ENCODE assay signal across 14 cellular contexts in the genomic region with DNA sequence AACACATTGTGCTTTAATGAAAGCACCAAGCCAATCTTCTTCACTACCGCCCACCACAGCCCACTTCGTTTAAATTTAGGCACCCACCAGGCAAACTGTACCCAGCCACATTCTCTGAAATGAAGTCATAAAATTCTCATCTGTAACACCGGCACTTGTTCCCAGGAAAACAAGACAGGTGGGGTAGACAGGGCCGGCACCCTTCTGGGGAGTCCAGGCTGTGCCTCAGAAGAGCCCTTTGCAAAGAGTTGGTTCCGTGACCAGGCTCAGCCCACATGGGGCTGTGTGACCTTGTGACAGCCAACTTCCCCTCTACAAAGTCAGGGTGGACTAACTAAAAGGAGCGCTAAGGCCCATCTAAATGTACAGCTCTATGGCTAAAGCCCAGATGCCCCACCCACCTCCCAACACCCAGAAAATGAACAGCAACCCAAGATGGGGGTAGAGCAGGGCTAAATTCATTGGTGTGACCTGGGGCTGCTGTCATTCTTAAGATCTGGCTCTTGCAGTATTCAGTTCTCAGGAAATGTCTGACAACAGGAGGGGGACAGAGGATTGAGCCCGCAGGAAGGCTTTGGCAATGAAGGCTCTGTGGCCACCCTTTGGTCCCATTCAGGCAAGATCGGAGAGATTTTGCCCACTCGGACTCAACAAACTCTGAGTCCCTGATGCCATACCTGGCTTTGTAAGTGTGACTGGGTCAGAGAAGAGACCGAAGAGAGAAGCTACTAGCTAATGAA. TPM values are rescaled to one million over a fixed set of nuclear protein-coding genes. Genes with fewer than 3 reads are reported as not detected.
DNase-seq lines count a peak whose midpoint lies in the region; ATAC-seq and TF ChIP-seq lines count a peak whose summit lies in the region.
"Had no signal": no experiment of that assay in that cellular context is flagged by ENCODE, and none has a peak within 500 bp of the region (broad histone marks: within the 10 kb centered on the region; RNA-seq: fewer than 3 reads in every experiment).

No MANE protein-coding gene starts in this region.

- POLR2A ChIA-PET in CD4-positive, alpha-beta T cell (lab: Charles Lee), result interaction anchor here (0.9 to 1.3 kb wide), 2 partner anchors 10 to 56 kb away, joined by 3 to 5 read pairs; partner anchors contain the start of gene TRERF1

- ATAC-seq in CD4-positive, alpha-beta T cell (ENCODE audit: poor library complexity), result no peak
- no peak for ATAC-seq in HG03378 (IDR thresholded peaks at IDR 0.05; ENCODE audit: unreplicated experiment)

- H3K36me3 ChIP-seq in stomach, result no peaks in the 10 kb centered on the region
- H3K36me3 ChIP-seq: sigmoid colon had no signal

- H3K9me3 Mint-ChIP-seq in CD4-positive, alpha-beta T cell, result no peaks in the 10 kb centered on the region
- H3K9me3 Mint-ChIP-seq in IgD-negative memory B cell, result no peaks in the 10 kb centered on the region
- H3K9me3 Mint-ChIP-seq in activated T-helper 1 cell treated with anti-CD3 and anti-CD28 coated beads, Interleukin-12 subunit alpha, Interleukin-12 subunit beta, Interleukin-2, Interleukin-4 antibody, amounts not matched to agents 30 ng/mL and 10 ng/mL and 1 ng/mL, durations not matched to agents 14 hours and 24 hours and 36 hours, result no peaks in the 10 kb centered on the region

- CTCF ChIA-PET in CD4-positive, alpha-beta T cell (lab: Charles Lee), result no interaction called here

- no peaks in the 10 kb centered on the region for H3K9me3 ChIP-seq in CD4-positive, alpha-beta T cell (ENCODE audit: control insufficient read depth, low read length)
- H3K9me3 ChIP-seq in stomach, result no peaks in the 10 kb centered on the region
- H3K9me3 ChIP-seq: sigmoid colon had no signal

- 87 to 93% (median 92%) methylated on average over 9 to 10 of the region's 10 CpGs for WGBS in stomach, 5 donors

- no peaks in the 10 kb centered on the region for H3K27me3 Mint-ChIP-seq in CD4-positive, alpha-beta T cell
- no peaks in the 10 kb centered on the region for H3K27me3 Mint-ChIP-seq in IgD-negative memory B cell
- no peaks in the 10 kb centered on the region for H3K27me3 Mint-ChIP-seq in activated T-helper 1 cell treated with anti-CD3 and anti-CD28 coated beads, Interleukin-12 subunit alpha, Interleukin-12 subunit beta, Interleukin-2, Interleukin-4 antibody, amounts not matched to agents 30 ng/mL and 10 ng/mL and 1 ng/mL, durations not matched to agents 14 hours and 24 hours and 36 hours (ENCODE audit: insufficient read depth)

- intact Hi-C loops in CD4-positive, alpha-beta T cell (cut with DNase I, micrococcal nuclease), result loop anchor here in 1 of 2 experiments (5.0 kb wide), 1 partner anchor 57 kb away; the partner anchor contains the start of gene TRERF1
- intact Hi-C loops in activated T-helper 1 cell treated with anti-CD3 and anti-CD28 coated beads, Interleukin-12 subunit alpha, Interleukin-12 subunit beta, Interleukin-2, Interleukin-4 antibody, amounts not matched to agents 30 ng/mL and 10 ng/mL and 1 ng/mL, durations not matched to agents 14 hours and 24 hours and 36 hours (cut with micrococcal nuclease), result no loop called here
- intact Hi-C loops in stomach (cut with DNase I; ENCODE audit: low total_unique reads), result no loop called here

- no peak for TF ChIP-seq EP300 in stomach (IDR thresholded peaks at IDR 0.05)

- no peak for TF ChIP-seq POLR2A in stomach (IDR thresholded peaks at IDR 0.05)

- H3K27me3 ChIP-seq in CD4-positive, alpha-beta T cell (ENCODE audit: control insufficient read depth, insufficient read depth, low read length), result no peaks in the 10 kb centered on the region
- H3K27me3 ChIP-seq in stomach, result no peaks in the 10 kb centered on the region
- H3K27me3 ChIP-seq: dorsolateral prefrontal cortex, sigmoid colon had no signal

- no peak for DNase-seq in CD4-positive, alpha-beta T cell
- DNase-seq in activated T-helper 1 cell treated with anti-CD3 and anti-CD28 coated beads, Interleukin-12 subunit alpha, Interleukin-12 subunit beta, Interleukin-2, Interleukin-4 antibody, amounts not matched to agents 30 ng/mL and 10 ng/mL and 1 ng/mL, durations not matched to agents 14 hours and 24 hours and 36 hours (ENCODE audit: low spot score), result no peak
- DNase-seq in midbrain (lab: John Stamatoyannopoulos, UW), result peak; percentile 2
- no peak for DNase-seq in stimulated activated CD4-positive, alpha-beta T cell treated with anti-CD3 and anti-CD28 coated beads, Interleukin-2, amount 100 ng/mL, for 48 hours
- DNase-seq in stomach, result no peak
- no peak for DNase-seq in foreskin fibroblast
- DNase-seq: C1 segment of cervical spinal cord, NCI-H1436 treated with DMSO at 0.1 percent for 48 hours, NCI-H510A treated with DMSO at 0.1 percent for 48 hours, sigmoid colon, T-helper 9 cell had no signal

- H3K27ac ChIP-seq in CD4-positive, alpha-beta T cell (ENCODE audit: low read depth, low read length), result peak overlapping the region; percentile 22
- H3K27ac ChIP-seq in stomach, result no peak overlapping the region
- H3K27ac ChIP-seq: sigmoid colon had no signal

- H3K36me3 Mint-ChIP-seq in CD4-positive, alpha-beta T cell (ENCODE audit: low read depth), result peaks cover 9% of the 10 kb centered on the region
- H3K36me3 Mint-ChIP-seq in IgD-negative memory B cell, result no peaks in the 10 kb centered on the region
- peaks cover 29% of the 10 kb centered on the region for H3K36me3 Mint-ChIP-seq in activated T-helper 1 cell treated with anti-CD3 and anti-CD28 coated beads, Interleukin-12 subunit alpha, Interleukin-12 subunit beta, Interleukin-2, Interleukin-4 antibody, amounts not matched to agents 30 ng/mL and 10 ng/mL and 1 ng/mL, durations not matched to agents 14 hours and 24 hours and 36 hours (ENCODE audit: low read depth)

- H3K4me3 ChIP-seq in stomach (no peak overlapping the region), foreskin fibroblast (ENCODE audit: low read depth in 1 of 2, low read length in 2 of 2) (no peak overlapping the region)
- H3K4me3 ChIP-seq: dorsolateral prefrontal cortex, sigmoid colon had no signal

- peaks cover 6 to 23% (median 14%) of the 10 kb centered on the region in 4 donors for H3K4me1 ChIP-seq in stomach
- H3K4me1 ChIP-seq: sigmoid colon had no signal

- peak overlapping the region; percentile 99 for H3K27ac Mint-ChIP-seq in CD4-positive, alpha-beta T cell
- peak overlapping the region; percentile 63 to 88 (median 70) for H3K27ac Mint-ChIP-seq in IgD-negative memory B cell
- peak overlapping the region; percentile 82 for H3K27ac Mint-ChIP-seq in activated T-helper 1 cell treated with anti-CD3 and anti-CD28 coated beads, Interleukin-12 subunit alpha, Interleukin-12 subunit beta, Interleukin-2, Interleukin-4 antibody, amounts not matched to agents 30 ng/mL and 10 ng/mL and 1 ng/mL, durations not matched to agents 14 hours and 24 hours and 36 hours

- no peak for TF ChIP-seq CTCF in CD4-positive, alpha-beta T cell (IDR thresholded peaks at IDR 0.05)
- no peak for TF ChIP-seq CTCF in stomach (IDR thresholded peaks at IDR 0.05)
- no peak for TF ChIP-seq CTCF in foreskin fibroblast (IDR thresholded peaks at IDR 0.05; ENCODE audit: low read depth, low read length)

- H3K4me3 Mint-ChIP-seq in CD4-positive, alpha-beta T cell, result peak overlapping the region; percentile 16
- H3K4me3 Mint-ChIP-seq in IgD-negative memory B cell, result peak overlapping the region; percentile 56 to 78 (median 70)
- peak overlapping the region; percentile 24 for H3K4me3 Mint-ChIP-seq in activated T-helper 1 cell treated with anti-CD3 and anti-CD28 coated beads, Interleukin-12 subunit alpha, Interleukin-12 subunit beta, Interleukin-2, Interleukin-4 antibody, amounts not matched to agents 30 ng/mL and 10 ng/mL and 1 ng/mL, durations not matched to agents 14 hours and 24 hours and 36 hours

- peaks cover 92% of the 10 kb centered on the region for H3K4me1 Mint-ChIP-seq in CD4-positive, alpha-beta T cell (ENCODE audit: low read depth)
- H3K4me1 Mint-ChIP-seq in IgD-negative memory B cell, result peaks cover 28 to 35% (median 34%) of the 10 kb centered on the region in 3 donors
- H3K4me1 Mint-ChIP-seq in activated T-helper 1 cell treated with anti-CD3 and anti-CD28 coated beads, Interleukin-12 subunit alpha, Interleukin-12 subunit beta, Interleukin-2, Interleukin-4 antibody, amounts not matched to agents 30 ng/mL and 10 ng/mL and 1 ng/mL, durations not matched to agents 14 hours and 24 hours and 36 hours (ENCODE audit: low read depth), result peaks cover 85% of the 10 kb centered on the region

RNA-seq across cellular contexts. Expression of gene TRERF1, which starts 56.7 kb away (rescaled TPM):
- total RNA-seq in CD4-positive, alpha-beta T cell, result 10 to 100 TPM; 31.0 to 31.7 TPM
- 1.6 TPM for polyA plus RNA-seq in IgD-negative memory B cell
- 47.9 and 48.2 TPM in 2 replicates for total RNA-seq in activated T-helper 1 cell treated with anti-CD3 and anti-CD28 coated beads, Interleukin-12 subunit alpha, Interleukin-12 subunit beta, Interleukin-2, Interleukin-4 antibody, amounts not matched to agents 30 ng/mL and 10 ng/mL and 1 ng/mL, durations not matched to agents 14 hours and 24 hours and 36 hours
- 1 to 10 TPM; 4.1 to 8.1 (median 5.9) TPM for total RNA-seq in stomach
- polyA plus RNA-seq in stomach, result 1 to 10 TPM; 2.1 to 4.1 (median 2.1) TPM

Comparison
In these comparisons a context has a peak if more than half of its experiments do, and no peak if none do; other contexts are left out.
1. H3K4me3 Mint-ChIP-seq: peak in every context shown above with its lines; median percentile 70 in IgD-negative memory B cell; 24 in activated T-helper 1 cell treated with anti-CD3 and anti-CD28 coated beads, Interleukin-12 subunit alpha, Interleukin-12 subunit beta, Interleukin-2, Interleukin-4 antibody, amounts not matched to agents 30 ng/mL and 10 ng/mL and 1 ng/mL, durations not matched to agents 14 hours and 24 hours and 36 hours; 16 in CD4-positive, alpha-beta T cell.